Comparison of ENCODE assay signal across 7 cellular contexts in genomic region chr1:146007048-146007784, GRCh38. TPM values are rescaled to one million over a fixed set of nuclear protein-coding genes. Genes with fewer than 3 reads are reported as not detected.
DNase-seq lines count a peak whose midpoint lies in the region; ATAC-seq and TF ChIP-seq lines count a peak whose summit lies in the region.

No MANE protein-coding gene starts in this region.

- no peaks in the 10 kb centered on the region for H3K27me3 Mint-ChIP-seq in neural crest cell (ENCODE audit: low read depth)

- H3K27ac ChIP-seq in Karpas-422 (ENCODE audit: low read length) (peak overlapping the region; percentile 15; the same call in 1 of the 2 replicates), Panc1 (ENCODE audit: low read length) (no peak overlapping the region), tibial nerve (peak overlapping the region; percentile 79 to 93 (median 89))

- ATAC-seq in Panc1, result peak; percentile 62

- H3K9me2 ChIP-seq in Karpas-422 (replicated peaks; ENCODE audit: insufficient read depth, low read length), result no peaks in the 10 kb centered on the region

- TF ChIP-seq POLR2A in tibial nerve (IDR thresholded peaks at IDR 0.05), result peak; percentile 92 to 94

- intact Hi-C loops in Panc1 (cut with micrococcal nuclease; ENCODE audit: unreplicated experiment), result no loop called here

- H3K9ac ChIP-seq in Karpas-422 (ENCODE audit: low read length), result peak overlapping the region; percentile 48; the same call in 1 of the 2 replicates

- DNase-seq in Karpas-422 (peak; percentile 96), Panc1 (ENCODE audit: low read depth, low spot score) (no peak), fibroblast of peridontal ligament (ENCODE audit: extremely low read depth) (peak; percentile 93), neural crest cell (ENCODE audit: low read depth, low spot score) (peak; percentile 74), tibial nerve (ENCODE audit: low spot score in 2 of 2) (peak in 1 of 2 donors; percentile 91)
- peak; percentile 63 to 65 for DNase-seq in activated T-cell treated with anti-CD3 and anti-CD28 coated beads, Interleukin-2, amount 50 U/mL, for 48 hours

- H3K4me3 ChIP-seq in Karpas-422 (ENCODE audit: low read length) (no peak overlapping the region; the same call in 1 of the 2 replicates), Panc1 (ENCODE audit: low read depth in 2 of 2, low read length in 2 of 2) (no peak overlapping the region), tibial nerve (peak overlapping the region in 1 of 4 donors; percentile 33)

- H3K4me3 Mint-ChIP-seq in neural crest cell, result no peak overlapping the region

- H2AFZ ChIP-seq in Karpas-422 (ENCODE audit: low read length), result peak overlapping the region; percentile 66; the same call in 1 of the 2 replicates

- peak; percentile 100 for TF ChIP-seq EP300 in tibial nerve (IDR thresholded peaks at IDR 0.05)

- peak; percentile 39; the same call in 1 of the 2 replicates for TF ChIP-seq CTCF in GM12874 (IDR thresholded peaks at IDR 0.05; ENCODE audit: insufficient read depth, low read depth, low read length)
- TF ChIP-seq CTCF in Panc1 (IDR thresholded peaks at IDR 0.05), result peak; percentile 82; the same call in 1 of the 2 replicates
- TF ChIP-seq CTCF in neural crest cell (conservative IDR thresholded peaks at IDR 0.05), result peak; percentile 88
- TF ChIP-seq CTCF in tibial nerve (IDR thresholded peaks at IDR 0.05), result peak; percentile 74 to 98 (median 85)

- no peak overlapping the region for H3K27ac Mint-ChIP-seq in neural crest cell (ENCODE audit: unreplicated experiment)

- BruUV-seq in Panc1 (replicated peaks; lab: Mats Ljungman, UMichigan), result no TSS peak

- POLR2A ChIA-PET in Panc1 (lab: Charles Lee), result no interaction called here

- no peaks in the 10 kb centered on the region for H3K27me3 ChIP-seq in Karpas-422 (ENCODE audit: low read length)
- no peaks in the 10 kb centered on the region for H3K27me3 ChIP-seq in Panc1 (ENCODE audit: control insufficient read depth, insufficient read depth, low read length)
- no peaks in the 10 kb centered on the region for H3K27me3 ChIP-seq in tibial nerve

- no peaks in the 10 kb centered on the region for H3K9me3 Mint-ChIP-seq in neural crest cell

- H3K79me2 ChIP-seq in Karpas-422 (ENCODE audit: low read length), result no peaks in the 10 kb centered on the region

- CTCF ChIA-PET in Panc1 (lab: Charles Lee), result interaction anchor here (0.6 to 1.7 kb wide), 6 partner anchors 11 to 147 kb away, joined by 3 to 12 read pairs (median 4); partner anchors contain the start of gene TXNIP

- H3K4me1 ChIP-seq in Karpas-422 (ENCODE audit: low read length), result peaks cover 3% of the 10 kb centered on the region
- no peaks in the 10 kb centered on the region for H3K4me1 ChIP-seq in Panc1 (ENCODE audit: control insufficient read depth, insufficient read depth, low read length)
- H3K4me1 ChIP-seq in tibial nerve, result peaks cover 0 to 47% (median 18%) of the 10 kb centered on the region in 4 donors

- no peaks in the 10 kb centered on the region for H3K36me3 Mint-ChIP-seq in neural crest cell (ENCODE audit: low read depth)

- no peaks in the 10 kb centered on the region for H3K9me3 ChIP-seq in Karpas-422 (ENCODE audit: low read length)
- no peaks in the 10 kb centered on the region for H3K9me3 ChIP-seq in Panc1 (ENCODE audit: control insufficient read depth, insufficient read depth, low read depth, low read length)
- no peaks in the 10 kb centered on the region for H3K9me3 ChIP-seq in tibial nerve

- H3K36me3 ChIP-seq in Karpas-422 (ENCODE audit: insufficient read depth, low read length), result no peaks in the 10 kb centered on the region
- no peaks in the 10 kb centered on the region for H3K36me3 ChIP-seq in Panc1 (ENCODE audit: control insufficient read depth, insufficient read depth, low read length)
- no peaks in the 10 kb centered on the region for H3K36me3 ChIP-seq in tibial nerve

- peaks cover 6% of the 10 kb centered on the region for H3K4me1 Mint-ChIP-seq in neural crest cell

- in situ Hi-C loops in Panc1 (cut with HindIII; ENCODE audit: low pct_unique_long_range_greater_than_20kb, low sequenced_read_pairs), result no loop called here

- H3K4me2 ChIP-seq in Karpas-422 (ENCODE audit: low read depth, low read length, poor library complexity, severe bottlenecking), result peak overlapping the region; percentile 48

- H4K20me1 ChIP-seq in Karpas-422 (ENCODE audit: insufficient read depth, low read depth, low read length), result no peaks in the 10 kb centered on the region

- WGBS in tibial nerve, 2 donors, result 0% methylated on average over 3 of the region's 3 CpGs

RNA-seq across cellular contexts. Expression of gene TXNIP, which starts 10.8 kb away (rescaled TPM):
- 130 and 269 TPM in 2 replicates for total RNA-seq in Karpas-422 (2014; rRNA removed; shearing (Covaris generic); ENCODE audit: low replicate concordance)
- total RNA-seq in Panc1 (2021; ENCODE audit: unreplicated experiment) (15.2 TPM), neural crest cell (83.5 and 90.8 TPM in 2 replicates), tibial nerve (1,000 to 10,000 TPM; 1,863 to 2,525 (median 2,185) TPM)
- 21.1 TPM for polyA plus RNA-seq in Panc1 (2012; ENCODE audit: insufficient read length)

RNA-seq across cellular contexts. Expression of gene HJV, which starts 14.3 kb away (rescaled TPM):
- total RNA-seq in Karpas-422 (2014; rRNA removed; shearing (Covaris generic); ENCODE audit: low replicate concordance), result not detected in 2 replicates
- total RNA-seq in Panc1 (2021; ENCODE audit: unreplicated experiment) (not detected), neural crest cell (not detected in 2 replicates), tibial nerve (not detected)
- not detected for polyA plus RNA-seq in Panc1 (2012; ENCODE audit: insufficient read length)

RNA-seq across cellular contexts. Expression of gene POLR3GL, which starts 42.7 kb away (rescaled TPM):
- total RNA-seq in Karpas-422 (2014; rRNA removed; shearing (Covaris generic); ENCODE audit: low replicate concordance), result 34.7 and 42.3 TPM in 2 replicates
- total RNA-seq in Panc1 (2021; ENCODE audit: unreplicated experiment) (14.9 TPM), neural crest cell (14.6 and 15.5 TPM in 2 replicates), tibial nerve (10 to 100 TPM; 20.1 to 33.1 (median 28.9) TPM)
- polyA plus RNA-seq in Panc1 (2012; ENCODE audit: insufficient read length), result 15.6 TPM

RNA-seq across cellular contexts. Expression of gene ANKRD34A, which starts 42.8 kb away (rescaled TPM):
- 9.0 and 21.5 TPM in 2 replicates for total RNA-seq in Karpas-422 (2014; rRNA removed; shearing (Covaris generic); ENCODE audit: low replicate concordance)
- total RNA-seq in Panc1 (2021; ENCODE audit: unreplicated experiment) (1.4 TPM), neural crest cell (0.49 and 1.2 TPM in 2 replicates), tibial nerve (1 to 10 TPM in 2 of 4 donors, under 1 TPM in 2; 0.39 to 2.4 (median 1.3) TPM)
- polyA plus RNA-seq in Panc1 (2012; ENCODE audit: insufficient read length), result 2.9 TPM

RNA-seq across cellular contexts. Expression of gene LIX1L, which starts 49.4 kb away (rescaled TPM):
- total RNA-seq in Karpas-422 (2014; rRNA removed; shearing (Covaris generic); ENCODE audit: low replicate concordance), result 35.8 and 49.4 TPM in 2 replicates
- total RNA-seq in Panc1 (2021; ENCODE audit: unreplicated experiment), result 23.3 TPM
- 8.6 TPM for polyA plus RNA-seq in Panc1 (2012; ENCODE audit: insufficient read length)
- 36.0 and 37.5 TPM in 2 replicates for total RNA-seq in neural crest cell
- total RNA-seq in tibial nerve, result 10 to 100 TPM; 30.8 to 57.1 (median 41.5) TPM
